In genomic region chr4:150104401-150105027, GRCh38 we compare ENCODE assay signal across 2 cellular contexts.
TF ChIP-seq lines count a peak whose summit lies in the region.

No MANE protein-coding gene starts in this region.

TF ChIP-seq in SK-N-SH, 30 proteins besides CTCF, POLR2A, EP300 and RAD21 (continued from another document):
- TF ChIP-seq PBX3 (IDR thresholded peaks at IDR 0.05) (no peak), EZH2phosphoT487 (IDR thresholded peaks at IDR 0.05; ENCODE audit: borderline replicate concordance, low read depth) (no peak), CHD2 (IDR thresholded peaks at IDR 0.05; ENCODE audit: low read length, partially characterized antibody) (no peak), USF1 (IDR thresholded peaks at IDR 0.05; ENCODE audit: borderline replicate concordance, low read depth) (no peak), RFX5 (IDR thresholded peaks at IDR 0.05; ENCODE audit: low read length) (no peak), SMC3 (IDR thresholded peaks at IDR 0.05; ENCODE audit: low read depth, low read length) (no peak), FOXJ3 (CRISPR knock-in tag; IDR thresholded peaks at IDR 0.05) (no peak), ZBTB33 (IDR thresholded peaks at IDR 0.05; ENCODE audit: borderline replicate concordance, low read depth) (no peak), TAF1 (IDR thresholded peaks at IDR 0.05; ENCODE audit: borderline replicate concordance, low read depth, low read length) (no peak), NFIC (IDR thresholded peaks at IDR 0.05; ENCODE audit: borderline replicate concordance) (no peak), JUND (IDR thresholded peaks at IDR 0.05) (no peak), MAX (IDR thresholded peaks at IDR 0.05; ENCODE audit: low read depth) (no peak), TEAD4 (IDR thresholded peaks at IDR 0.05; ENCODE audit: borderline replicate concordance, insufficient read depth) (no peak)

TF ChIP-seq in SK-N-SH treated with all-trans-retinoic acid at 6 μM for 48 hours, 23 proteins besides CTCF, POLR2A, EP300 and RAD21 (continued from another document):
- TF ChIP-seq ISL1 (CRISPR knock-in tag; IDR thresholded peaks at IDR 0.05) (no peak), RARB (CRISPR knock-in tag; IDR thresholded peaks at IDR 0.05) (no peak), ZC3H10 (CRISPR knock-in tag; IDR thresholded peaks at IDR 0.05) (no peak), CREB5 (CRISPR knock-in tag; IDR thresholded peaks at IDR 0.05; ENCODE audit: low read depth) (no peak), ARNTL (CRISPR knock-in tag; IDR thresholded peaks at IDR 0.05; ENCODE audit: borderline replicate concordance, low read depth) (no peak)
